ENCODE assay signal across 20 cellular contexts in genomic region chr16:29694384-29695195, GRCh38. TPM values are rescaled to one million over a fixed set of nuclear protein-coding genes. Genes with fewer than 3 reads are reported as not detected.
DNase-seq lines count a peak whose midpoint lies in the region; ATAC-seq and TF ChIP-seq lines count a peak whose summit lies in the region.
"Had no signal": no experiment of that assay in that cellular context is flagged by ENCODE, and none has a peak within 500 bp of the region (broad histone marks: within the 10 kb centered on the region; RNA-seq: fewer than 3 reads in every experiment).

No MANE protein-coding gene starts in this region.

- peak overlapping the region in 10 of 11 experiments; percentile 33 to 73 (median 62); a peak in 17 of 22 replicates for H3K9ac ChIP-seq in BLaER1 treated with 17β-estradiol and CSF1 and Interleukin-3, amounts not matched to agents 10 nM and 100 nM

- WGBS in psoas muscle, 3 donors: 12 to 30% (median 30%) methylated on average over 32 to 41 of the region's 41 CpGs

- peak overlapping the region in 9 of 11 experiments; percentile 32 to 81 (median 77); a peak in 17 of 22 replicates for H3K27ac ChIP-seq in BLaER1 treated with 17β-estradiol and CSF1 and Interleukin-3, amounts not matched to agents 10 nM and 100 nM
- H3K27ac ChIP-seq in psoas muscle: peak overlapping the region; percentile 34
- H3K27ac ChIP-seq: brain microvascular endothelial cell, stomach had no signal

- no peak for TF ChIP-seq CTCF in fibroblast of villous mesenchyme (IDR thresholded peaks at IDR 0.05; ENCODE audit: insufficient read depth, low read depth, low read length)
- no peak for TF ChIP-seq CTCF in psoas muscle (IDR thresholded peaks at IDR 0.05)

- H3K4me1 ChIP-seq in BLaER1 treated with 17β-estradiol and CSF1 and Interleukin-3, amounts not matched to agents 10 nM and 100 nM: peaks cover 11 to 65% (median 46%) of the 10 kb centered on the region in 10 experiments
- no peaks in the 10 kb centered on the region for H3K4me1 ChIP-seq in psoas muscle
- H3K4me1 ChIP-seq: HAP-1 had no signal

- H3K36me3 ChIP-seq in BLaER1 treated with 17β-estradiol and CSF1 and Interleukin-3, amounts not matched to agents 10 nM and 100 nM: peaks cover 9 to 34% (median 30%) of the 10 kb centered on the region in 11 experiments; a peak in 21 of 22 replicates
- no peaks in the 10 kb centered on the region for H3K36me3 ChIP-seq in psoas muscle (ENCODE audit: insufficient read depth in 1 of 2, low read depth in 1 of 2)
- H3K36me3 ChIP-seq: brain microvascular endothelial cell, HAP-1, stomach had no signal

- DNase-seq in LHCN-M2 (ENCODE audit: low read depth) (peak; percentile 99), fibroblast of villous mesenchyme (ENCODE audit: low read depth) (peak; percentile 48), psoas muscle (peak; percentile 58 to 83), NCI-H82 (lab: John Stamatoyannopoulos, UW) (no peak), NCI-H345 treated with DMSO at 0.1 percent for 48 hours (lab: John Stamatoyannopoulos, UW; ENCODE audit: unreplicated experiment) (no peak)
- DNase-seq: activated CD4-positive, alpha-beta T cell treated with anti-CD3 and anti-CD28 coated beads, Interleukin-2, amount 10 ng/mL, durations not matched to agents 7 days and 5 days; activated T-cell treated with anti-CD3 and anti-CD28 coated beads, Interleukin-2, amount 50 U/mL, for 48 hours; brain microvascular endothelial cell; Calu3; GDM1; left colon; naive B cell; NCI-H187 treated with DMSO at 0.1 percent for 48 hours; NCI-H510A; stomach had no signal

- peaks cover 24 to 45% (median 33%) of the 10 kb centered on the region in 11 experiments for H3K9me3 ChIP-seq in BLaER1 treated with 17β-estradiol and CSF1 and Interleukin-3, amounts not matched to agents 10 nM and 100 nM (replicated peaks in 1 of 11)
- no peaks in the 10 kb centered on the region for H3K9me3 ChIP-seq in psoas muscle
- H3K9me3 ChIP-seq: HAP-1 had no signal

- H3K4me2 ChIP-seq in BLaER1 treated with 17β-estradiol and CSF1 and Interleukin-3, amounts not matched to agents 10 nM and 100 nM: peak overlapping the region; percentile 61 to 92 (median 82)

- peak; percentile 93 to 95 (median 95) for ATAC-seq in psoas muscle
- no peak for ATAC-seq in GM18861 (IDR thresholded peaks at IDR 0.05; ENCODE audit: unreplicated experiment)
- ATAC-seq in HG02840 (IDR thresholded peaks at IDR 0.05; ENCODE audit: low FRiP score, unreplicated experiment): no peak
- ATAC-seq: activated naive CD4-positive, alpha-beta T cell treated with anti-CD3 and anti-CD28 coated beads, Interleukin-2, amount 50 U/mL, for 72 hours; left colon had no signal

- H3K27me3 ChIP-seq in BLaER1 treated with 17β-estradiol and CSF1 and Interleukin-3, amounts not matched to agents 10 nM and 100 nM: no peaks in the 10 kb centered on the region
- H3K27me3 ChIP-seq in psoas muscle (ENCODE audit: insufficient read depth in 3 of 3, low read length in 2 of 3): no peaks in the 10 kb centered on the region
- H3K27me3 ChIP-seq: brain microvascular endothelial cell, stomach had no signal

- no peaks in the 10 kb centered on the region for H4K20me1 ChIP-seq in BLaER1 treated with 17β-estradiol and CSF1 and Interleukin-3, amounts not matched to agents 10 nM and 100 nM

- intact Hi-C loops in psoas muscle (cut with DNase I): loop anchor here in 1 of 2 donors (10.0 kb wide), 1 partner anchor 330 kb away; the partner anchor contains the start of gene C16orf92

- H3K4me3 ChIP-seq in BLaER1 treated with 17β-estradiol and CSF1 and Interleukin-3, amounts not matched to agents 10 nM and 100 nM: peak overlapping the region in 3 of 10 experiments; percentile 21 to 29 (median 24); a peak in 6 of 20 replicates
- H3K4me3 ChIP-seq in fibroblast of villous mesenchyme (ENCODE audit: low read depth, low read length) (no peak overlapping the region), psoas muscle (no peak overlapping the region)
- H3K4me3 ChIP-seq: HAP-1, stomach had no signal

RNA-seq across cellular contexts. Expression of gene QPRT, which starts 15.6 kb away (rescaled TPM):
- total RNA-seq in LHCN-M2 (2014; rRNA removed) (1.1 and 1.7 TPM in 2 replicates), fibroblast of villous mesenchyme (95.3 and 123 TPM in 2 replicates), psoas muscle (1 to 10 TPM; 2.3 to 9.9 (median 3.0) TPM)
- 1.4 TPM for polyA plus RNA-seq in LHCN-M2 (2012)
- 1 to 10 TPM in 1 of 3 donors, under 1 TPM in 2; 0.75 to 1.4 (median 0.96) TPM for polyA plus RNA-seq in psoas muscle

RNA-seq across cellular contexts. Expression of gene SPN, which starts 31.5 kb away (rescaled TPM):
- total RNA-seq in LHCN-M2 (2014; rRNA removed): not detected in 2 replicates
- polyA plus RNA-seq in LHCN-M2 (2012): not detected
- total RNA-seq in fibroblast of villous mesenchyme: not detected in 2 replicates
- 1 to 10 TPM in 1 of 4 donors, under 1 TPM in 3; 0.54 to 1.5 (median 0.65) TPM for total RNA-seq in psoas muscle
- under 1 TPM; 0.13 to 0.25 (median 0.22) TPM for polyA plus RNA-seq in psoas muscle
- total RNA-seq: Calu3 had no signal

RNA-seq across cellular contexts. Expression of gene C16orf54, which starts 51.2 kb away (rescaled TPM):
- total RNA-seq in LHCN-M2 (2014; rRNA removed) (not detected in 2 replicates), fibroblast of villous mesenchyme (not detected in 2 replicates), psoas muscle (under 1 TPM; 0.24 to 0.57 (median 0.46) TPM)
- not detected for polyA plus RNA-seq in LHCN-M2 (2012)
- under 1 TPM; 0.03 to 0.04 (median 0.03) TPM for polyA plus RNA-seq in psoas muscle
- total RNA-seq: Calu3 had no signal

Comparison
In these comparisons a context has a peak if more than half of its experiments do, and no peak if none do; other contexts are left out.
1. DNase-seq: peak in LHCN-M2 (single experiment), fibroblast of villous mesenchyme (single experiment) and psoas muscle (2 of 2); none in NCI-H82 (single experiment) and NCI-H345 treated with DMSO at 0.1 percent for 48 hours (single experiment).
2. ATAC-seq: peak in psoas muscle (4 of 4); none in GM18861 (single experiment) and HG02840 (single experiment).